Comparison of ENCODE assay signal across 1 cellular context in genomic region chr12:55727643-55728184, GRCh38.
TF ChIP-seq lines count a peak whose summit lies in the region.

No MANE protein-coding gene starts in this region.

TF ChIP-seq in K562, 482 proteins besides CTCF, POLR2A, EP300 and RAD21 (continues in another document):
- TF ChIP-seq ETV6 (IDR thresholded peaks at IDR 0.05; ENCODE audit: borderline replicate concordance in 1 of 2, low read depth in 2 of 2, low read length in 1 of 2), result no peak
- TF ChIP-seq ETV6 (CRISPR knock-in tag; IDR thresholded peaks at IDR 0.05; ENCODE audit: borderline replicate concordance), result no peak
- no peak for TF ChIP-seq CEBPZ (IDR thresholded peaks at IDR 0.05; ENCODE audit: borderline replicate concordance, low read depth, low read length)
- peak; percentile 19; the same call in 1 of the 2 replicates for TF ChIP-seq CXXC5 (CRISPR knock-in tag; IDR thresholded peaks at IDR 0.05)
- TF ChIP-seq ZNF263 (CRISPR knock-in tag; IDR thresholded peaks at IDR 0.05; ENCODE audit: borderline replicate concordance), result peak; percentile 81
- TF ChIP-seq CLOCK (CRISPR knock-in tag; IDR thresholded peaks at IDR 0.05; ENCODE audit: borderline replicate concordance), result no peak
- TF ChIP-seq ZNF551 (CRISPR knock-in tag; IDR thresholded peaks at IDR 0.05), result no peak
- TF ChIP-seq CREB1 (IDR thresholded peaks at IDR 0.05), result no peak
- TF ChIP-seq CREB1 (CRISPR knock-in tag; IDR thresholded peaks at IDR 0.05), result no peak
- no peak for TF ChIP-seq GATAD2B (IDR thresholded peaks at IDR 0.05; ENCODE audit: borderline replicate concordance)
- TF ChIP-seq TRIM25 (IDR thresholded peaks at IDR 0.05; ENCODE audit: borderline replicate concordance), result no peak
- no peak for TF ChIP-seq TFAM (CRISPR knock-in tag; conservative IDR thresholded peaks at IDR 0.05)
- TF ChIP-seq RREB1 (CRISPR knock-in tag; IDR thresholded peaks at IDR 0.05), result no peak
- peak; percentile 9; the same call in 1 of the 2 replicates for TF ChIP-seq NBN (IDR thresholded peaks at IDR 0.05; ENCODE audit: low read depth)
- TF ChIP-seq ZNF253 (CRISPR knock-in tag; conservative IDR thresholded peaks at IDR 0.05), result no peak
- peak; percentile 56; the same call in 1 of the 2 replicates for TF ChIP-seq ZEB2 (IDR thresholded peaks at IDR 0.05)
- TF ChIP-seq DLX4 (CRISPR knock-in tag; IDR thresholded peaks at IDR 0.05), result no peak
- TF ChIP-seq GMEB1 (CRISPR knock-in tag; IDR thresholded peaks at IDR 0.05), result no peak
- no peak for TF ChIP-seq ZNF121 (CRISPR knock-in tag; conservative IDR thresholded peaks at IDR 0.05)
- no peak for TF ChIP-seq ETS1 (conservative IDR thresholded peaks at IDR 0.05; ENCODE audit: control insufficient read depth, low read depth, low read length)
- no peak for TF ChIP-seq MYNN (IDR thresholded peaks at IDR 0.05)
- no peak for TF ChIP-seq MYNN (CRISPR knock-in tag; IDR thresholded peaks at IDR 0.05)
- TF ChIP-seq ZNF655 (CRISPR knock-in tag; IDR thresholded peaks at IDR 0.05), result no peak
- TF ChIP-seq ZNF133 (CRISPR knock-in tag; IDR thresholded peaks at IDR 0.05), result no peak
- TF ChIP-seq SREBF2 (CRISPR knock-in tag; IDR thresholded peaks at IDR 0.05), result no peak
- no peak for TF ChIP-seq MECOM (CRISPR knock-in tag; IDR thresholded peaks at IDR 0.05)
- TF ChIP-seq ELF1 (tag; IDR thresholded peaks at IDR 0.05), result peak; percentile 71
- TF ChIP-seq POU5F1 (IDR thresholded peaks at IDR 0.05; ENCODE audit: borderline replicate concordance, low read depth, low read length, partially characterized antibody), result no peak
- peak; percentile 68 for TF ChIP-seq NCOR1 (IDR thresholded peaks at IDR 0.05)
- TF ChIP-seq ZNF583 (CRISPR knock-in tag; IDR thresholded peaks at IDR 0.05), result no peak
- TF ChIP-seq ZNF766 (CRISPR knock-in tag; conservative IDR thresholded peaks at IDR 0.05), result no peak
- TF ChIP-seq ATF4 (CRISPR knock-in tag; IDR thresholded peaks at IDR 0.05), result no peak
- TF ChIP-seq HNRNPUL1 (IDR thresholded peaks at IDR 0.05; ENCODE audit: low read length), result no peak
- no peak for TF ChIP-seq ZKSCAN1 (IDR thresholded peaks at IDR 0.05; ENCODE audit: low read depth, low read length)
- no peak for TF ChIP-seq HDAC3 (IDR thresholded peaks at IDR 0.05; ENCODE audit: borderline replicate concordance, partially characterized antibody)
- peak; percentile 78; the same call in 1 of the 2 replicates for TF ChIP-seq VEZF1 (CRISPR knock-in tag; IDR thresholded peaks at IDR 0.05)
- no peak for TF ChIP-seq SRSF7 (optimal IDR thresholded peaks at IDR 0.05; ENCODE audit: low read depth, low read length)
- no peak for TF ChIP-seq SUPT5H (IDR thresholded peaks at IDR 0.05)
- TF ChIP-seq TAF15 (IDR thresholded peaks at IDR 0.05; ENCODE audit: low read depth, low read length), result no peak
